Comparison of ENCODE assay signal across 8 cellular contexts in genomic region chr4:78661923-78662521, GRCh38.
A peak's percentile ranks its signal among the peaks of the same experiment; 100 is the strongest.
DNase-seq lines count a peak whose midpoint lies in the region; ATAC-seq and TF ChIP-seq lines count a peak whose summit lies in the region.

No MANE protein-coding gene starts in this region.

- peaks cover 0 to 5% of the 10 kb centered on the region in 2 donors for H3K9me3 Mint-ChIP-seq in stimulated activated naive CD8-positive, alpha-beta T cell treated with anti-CD3 and anti-CD28 coated beads, Interleukin-15, amount 100 ng/mL, for 72 hours
- H3K9me3 Mint-ChIP-seq in Calu3 (ENCODE audit: low read depth, unreplicated experiment): no peaks in the 10 kb centered on the region

- peaks cover 75% of the 10 kb centered on the region for H3K4me1 Mint-ChIP-seq in stimulated activated naive CD8-positive, alpha-beta T cell treated with anti-CD3 and anti-CD28 coated beads, Interleukin-15, amount 100 ng/mL, for 72 hours
- H3K4me1 Mint-ChIP-seq in Calu3 (ENCODE audit: low read depth, unreplicated experiment): no peaks in the 10 kb centered on the region

- no peaks in the 10 kb centered on the region for H3K27me3 Mint-ChIP-seq in stimulated activated naive CD8-positive, alpha-beta T cell treated with anti-CD3 and anti-CD28 coated beads, Interleukin-15, amount 100 ng/mL, for 72 hours
- no peaks in the 10 kb centered on the region for H3K27me3 Mint-ChIP-seq in Calu3 (ENCODE audit: unreplicated experiment)

- H3K27ac Mint-ChIP-seq in stimulated activated naive CD8-positive, alpha-beta T cell treated with anti-CD3 and anti-CD28 coated beads, Interleukin-15, amount 100 ng/mL, for 72 hours: peak overlapping the region in 1 of 2 donors; percentile 30
- H3K27ac Mint-ChIP-seq in Calu3 (ENCODE audit: unreplicated experiment): no peak overlapping the region

- peak overlapping the region; percentile 17 for H3K4me3 ChIP-seq in fibroblast of pulmonary artery (replicated peaks; ENCODE audit: low read depth, low read length)

- H3K36me3 Mint-ChIP-seq in Calu3 (ENCODE audit: insufficient read depth, unreplicated experiment): no peaks in the 10 kb centered on the region

- TF ChIP-seq CTCF in fibroblast of pulmonary artery (IDR thresholded peaks at IDR 0.05; ENCODE audit: low read length, missing control alignments): no peak
- TF ChIP-seq CTCF in Calu3 (IDR thresholded peaks at IDR 0.05; ENCODE audit: unreplicated experiment): no peak

- no TSS peak for BruUV-seq in Calu3 (replicated peaks; lab: Mats Ljungman, UMichigan)

- DNase-seq in NCI-H510A treated with DMSO at 0.1 percent for 48 hours (lab: John Stamatoyannopoulos, UW): peak; percentile 15
- DNase-seq in NCI-H510A (lab: John Stamatoyannopoulos, UW): no peak
- peak; percentile 24 for DNase-seq in NCI-H774 (lab: John Stamatoyannopoulos, UW)
- DNase-seq in fibroblast of pulmonary artery (ENCODE audit: low read depth): peak; percentile 82
- DNase-seq in stimulated activated naive CD8-positive, alpha-beta T cell treated with anti-CD3 and anti-CD28 coated beads, Interleukin-15, amount 100 ng/mL, for 72 hours: peak in 1 of 2 donors; percentile 37
- DNase-seq in Calu3: no peak
- no peak for DNase-seq in SIG-M5 (lab: John Stamatoyannopoulos, UW)

- peak; percentile 86 for ATAC-seq in HG02642 (IDR thresholded peaks at IDR 0.05; ENCODE audit: poor library complexity, unreplicated experiment)
- ATAC-seq in stimulated activated naive CD8-positive, alpha-beta T cell treated with anti-CD3 and anti-CD28 coated beads, Interleukin-15, amount 100 ng/mL, for 72 hours: peak; percentile 68

- H3K4me3 Mint-ChIP-seq in stimulated activated naive CD8-positive, alpha-beta T cell treated with anti-CD3 and anti-CD28 coated beads, Interleukin-15, amount 100 ng/mL, for 72 hours: no peak overlapping the region
- no peak overlapping the region for H3K4me3 Mint-ChIP-seq in Calu3 (ENCODE audit: low read depth, unreplicated experiment)

- CTCF ChIA-PET in Calu3 (lab: Charles Lee): interaction anchor here (0.7 to 0.8 kb wide), 2 partner anchors 10 to 18 kb away, joined by 3 to 9 read pairs; no protein-coding TSS in a partner anchor

- intact Hi-C loops in Calu3 (cut with micrococcal nuclease; ENCODE audit: unreplicated experiment): no loop called here

Comparison
In these comparisons a context has a peak if more than half of its experiments do, and no peak if none do; other contexts are left out.
1. DNase-seq: peak in NCI-H510A treated with DMSO at 0.1 percent for 48 hours (single experiment), NCI-H774 (single experiment) and fibroblast of pulmonary artery (single experiment); none in NCI-H510A (single experiment), Calu3 (single experiment) and SIG-M5 (single experiment).